Comparison of ENCODE assay signal across 1 cellular context in genomic region chr7:96991850-96992623, GRCh38.
TF ChIP-seq lines count a peak whose summit lies in the region.

No MANE protein-coding gene starts in this region.

TF ChIP-seq in endothelial cell of umbilical vein, 7 proteins besides CTCF, POLR2A, EP300 and RAD21:
- TF ChIP-seq EZH2 (IDR thresholded peaks at IDR 0.05; ENCODE audit: borderline replicate concordance, low read depth, low read length, severe bottlenecking) = peak; percentile 80
- TF ChIP-seq, protein P1, sequence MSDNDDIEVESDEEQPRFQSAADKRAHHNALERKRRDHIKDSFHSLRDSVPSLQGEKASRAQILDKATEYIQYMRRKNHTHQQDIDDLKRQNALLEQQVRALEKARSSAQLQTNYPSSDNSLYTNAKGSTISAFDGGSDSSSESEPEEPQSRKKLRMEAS (IDR thresholded peaks at IDR 0.05; ENCODE audit: insufficient read depth, insufficient read length) = no peak
